In the genomic region with DNA sequence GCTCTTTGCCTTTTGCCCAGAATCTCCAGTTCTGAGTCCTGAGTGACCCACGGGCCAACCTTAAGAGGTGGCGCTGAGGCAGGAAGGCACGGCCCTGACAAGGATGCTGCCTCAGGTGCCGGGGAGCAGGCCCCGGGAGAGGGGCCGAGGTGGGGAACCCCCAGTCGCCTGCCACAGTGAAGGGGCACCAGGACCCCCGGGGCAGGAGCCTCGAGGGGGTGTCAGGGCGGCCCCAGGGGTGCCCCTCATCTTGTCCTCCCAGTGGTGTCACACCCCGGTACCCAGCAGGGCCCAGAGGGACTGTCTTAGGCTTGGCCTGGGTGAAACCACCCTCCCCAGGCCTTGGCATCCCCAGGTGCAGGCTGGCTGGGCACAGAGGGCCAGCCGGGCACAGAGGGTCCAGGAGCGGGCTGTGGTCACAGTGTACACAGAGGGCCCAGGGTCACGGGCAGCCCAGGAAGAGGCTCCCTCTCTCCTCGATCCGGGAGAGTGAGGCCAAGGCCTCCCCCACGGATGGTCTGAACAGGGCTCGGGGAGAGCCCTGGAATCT, we compare ENCODE assay signal across 2 cellular contexts.
TF ChIP-seq lines count a peak whose summit lies in the region.

No MANE protein-coding gene starts in this region.

TF ChIP-seq in GM12878, 131 proteins besides CTCF, POLR2A, EP300 and RAD21:
- TF ChIP-seq MEF2B (IDR thresholded peaks at IDR 0.05; ENCODE audit: partially characterized antibody, poor library complexity, severe bottlenecking) (no peak), STAT3 (IDR thresholded peaks at IDR 0.05; ENCODE audit: low read depth, low read length) (no peak), ZNF217 (IDR thresholded peaks at IDR 0.05) (no peak), HCFC1 (IDR thresholded peaks at IDR 0.05; ENCODE audit: low read length) (no peak), MTA2 (IDR thresholded peaks at IDR 0.05; ENCODE audit: low read depth) (no peak), NFYA (IDR thresholded peaks at IDR 0.05; ENCODE audit: borderline replicate concordance, low read depth, low read length) (no peak), STAT1 (conservative IDR thresholded peaks at IDR 0.05) (no peak), ASH2L (IDR thresholded peaks at IDR 0.05; ENCODE audit: borderline replicate concordance, low read depth) (no peak), SMC3 (IDR thresholded peaks at IDR 0.05; ENCODE audit: borderline replicate concordance, low read length) (no peak)
- TF ChIP-seq, protein P1, sequence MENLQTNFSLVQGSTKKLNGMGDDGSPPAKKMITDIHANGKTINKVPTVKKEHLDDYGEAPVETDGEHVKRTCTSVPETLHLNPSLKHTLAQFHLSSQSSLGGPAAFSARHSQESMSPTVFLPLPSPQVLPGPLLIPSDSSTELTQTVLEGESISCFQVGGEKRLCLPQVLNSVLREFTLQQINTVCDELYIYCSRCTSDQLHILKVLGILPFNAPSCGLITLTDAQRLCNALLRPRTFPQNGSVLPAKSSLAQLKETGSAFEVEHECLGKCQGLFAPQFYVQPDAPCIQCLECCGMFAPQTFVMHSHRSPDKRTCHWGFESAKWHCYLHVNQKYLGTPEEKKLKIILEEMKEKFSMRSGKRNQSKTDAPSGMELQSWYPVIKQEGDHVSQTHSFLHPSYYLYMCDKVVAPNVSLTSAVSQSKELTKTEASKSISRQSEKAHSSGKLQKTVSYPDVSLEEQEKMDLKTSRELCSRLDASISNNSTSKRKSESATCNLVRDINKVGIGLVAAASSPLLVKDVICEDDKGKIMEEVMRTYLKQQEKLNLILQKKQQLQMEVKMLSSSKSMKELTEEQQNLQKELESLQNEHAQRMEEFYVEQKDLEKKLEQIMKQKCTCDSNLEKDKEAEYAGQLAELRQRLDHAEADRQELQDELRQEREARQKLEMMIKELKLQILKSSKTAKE (IDR thresholded peaks at IDR 0.05; ENCODE audit: low read depth, poor library complexity, severe bottlenecking), result no peak
- TF ChIP-seq, protein P2, sequence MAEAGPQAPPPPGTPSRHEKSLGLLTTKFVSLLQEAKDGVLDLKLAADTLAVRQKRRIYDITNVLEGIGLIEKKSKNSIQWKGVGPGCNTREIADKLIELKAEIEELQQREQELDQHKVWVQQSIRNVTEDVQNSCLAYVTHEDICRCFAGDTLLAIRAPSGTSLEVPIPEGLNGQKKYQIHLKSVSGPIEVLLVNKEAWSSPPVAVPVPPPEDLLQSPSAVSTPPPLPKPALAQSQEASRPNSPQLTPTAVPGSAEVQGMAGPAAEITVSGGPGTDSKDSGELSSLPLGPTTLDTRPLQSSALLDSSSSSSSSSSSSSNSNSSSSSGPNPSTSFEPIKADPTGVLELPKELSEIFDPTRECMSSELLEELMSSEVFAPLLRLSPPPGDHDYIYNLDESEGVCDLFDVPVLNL (IDR thresholded peaks at IDR 0.05; ENCODE audit: low read depth, low read length), result no peak
- TF ChIP-seq, protein P3, sequence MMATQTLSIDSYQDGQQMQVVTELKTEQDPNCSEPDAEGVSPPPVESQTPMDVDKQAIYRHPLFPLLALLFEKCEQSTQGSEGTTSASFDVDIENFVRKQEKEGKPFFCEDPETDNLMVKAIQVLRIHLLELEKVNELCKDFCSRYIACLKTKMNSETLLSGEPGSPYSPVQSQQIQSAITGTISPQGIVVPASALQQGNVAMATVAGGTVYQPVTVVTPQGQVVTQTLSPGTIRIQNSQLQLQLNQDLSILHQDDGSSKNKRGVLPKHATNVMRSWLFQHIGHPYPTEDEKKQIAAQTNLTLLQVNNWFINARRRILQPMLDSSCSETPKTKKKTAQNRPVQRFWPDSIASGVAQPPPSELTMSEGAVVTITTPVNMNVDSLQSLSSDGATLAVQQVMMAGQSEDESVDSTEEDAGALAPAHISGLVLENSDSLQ (IDR thresholded peaks at IDR 0.05), result no peak

TF ChIP-seq in HEK293T, 16 proteins besides CTCF, POLR2A, EP300 and RAD21:
- TF ChIP-seq HDGF (IDR thresholded peaks at IDR 0.05; ENCODE audit: borderline replicate concordance) (no peak), SP1 (IDR thresholded peaks at IDR 0.05) (no peak), ARNT (IDR thresholded peaks at IDR 0.05) (no peak), SUZ12 (IDR thresholded peaks at IDR 0.05) (no peak), FOXK2 (IDR thresholded peaks at IDR 0.05) (no peak), L3MBTL2 (conservative IDR thresholded peaks at IDR 0.05) (no peak), BHLHE40 (IDR thresholded peaks at IDR 0.05; ENCODE audit: borderline replicate concordance) (no peak), ELF4 (IDR thresholded peaks at IDR 0.05) (no peak), TARDBP (IDR thresholded peaks at IDR 0.05) (no peak), LEF1 (IDR thresholded peaks at IDR 0.05; ENCODE audit: borderline replicate concordance) (no peak), NFRKB (IDR thresholded peaks at IDR 0.05) (no peak), CTBP1 (IDR thresholded peaks at IDR 0.05; ENCODE audit: borderline replicate concordance) (no peak)
- TF ChIP-seq, protein P3 (IDR thresholded peaks at IDR 0.05), result no peak
